Comparison of ENCODE assay signal across 12 cellular contexts in genomic region chr17:60639019-60639330, GRCh38.
"Had no signal": no experiment of that assay in that cellular context is flagged by ENCODE, and none has a peak within 500 bp of the region (broad histone marks: within the 10 kb centered on the region; RNA-seq: fewer than 3 reads in every experiment).

No MANE protein-coding gene starts in this region.

- DNase-seq: esophagus squamous epithelium had no signal

- H3K27me3 Mint-ChIP-seq: activated naive CD4-positive, alpha-beta T cell treated with anti-CD3 and anti-CD28 coated beads, Interleukin-2, amount 50 U/mL, for 24 hours; naive thymus-derived CD8-positive, alpha-beta T cell; stimulated activated memory B cell treated with anti-CD40 and anti-IgM and Interleukin-4, amounts not matched to agents 10 μg/mL and 1 μg/mL and 100 μg/mL, for 72 hours had no signal

- H3K27me3 ChIP-seq: body of pancreas, esophagus squamous epithelium, gastrocnemius medialis, left lung, stomach, transverse colon had no signal

- H3K4me3 ChIP-seq: body of pancreas, esophagus squamous epithelium, gastrocnemius medialis, left lung, smooth muscle cell, stomach, transverse colon had no signal

- H2AFZ ChIP-seq: parathyroid adenoma had no signal

- H3K4me1 ChIP-seq: body of pancreas, parathyroid adenoma had no signal

- H3K9me3 Mint-ChIP-seq: activated naive CD4-positive, alpha-beta T cell treated with anti-CD3 and anti-CD28 coated beads, Interleukin-2, amount 50 U/mL, for 24 hours; naive thymus-derived CD8-positive, alpha-beta T cell; stimulated activated memory B cell treated with anti-CD40 and anti-IgM and Interleukin-4, amounts not matched to agents 10 μg/mL and 1 μg/mL and 100 μg/mL, for 72 hours had no signal

- H3K27ac Mint-ChIP-seq: activated naive CD4-positive, alpha-beta T cell treated with anti-CD3 and anti-CD28 coated beads, Interleukin-2, amount 50 U/mL, for 24 hours; stimulated activated memory B cell treated with anti-CD40 and anti-IgM and Interleukin-4, amounts not matched to agents 10 μg/mL and 1 μg/mL and 100 μg/mL, for 72 hours had no signal

- H3K4me3 Mint-ChIP-seq: activated naive CD4-positive, alpha-beta T cell treated with anti-CD3 and anti-CD28 coated beads, Interleukin-2, amount 50 U/mL, for 24 hours; naive thymus-derived CD8-positive, alpha-beta T cell; stimulated activated memory B cell treated with anti-CD40 and anti-IgM and Interleukin-4, amounts not matched to agents 10 μg/mL and 1 μg/mL and 100 μg/mL, for 72 hours had no signal

- H3K27ac ChIP-seq: body of pancreas, esophagus squamous epithelium, gastrocnemius medialis, left lung, parathyroid adenoma, stomach, transverse colon, WERI-Rb-1 had no signal

- H3K4me2 ChIP-seq: smooth muscle cell had no signal

- H3K9ac ChIP-seq: parathyroid adenoma had no signal

- H3K9me3 ChIP-seq: body of pancreas, esophagus squamous epithelium, gastrocnemius medialis, left lung, stomach, transverse colon had no signal
